ENCODE assay signal across 11 cellular contexts in the genomic region with DNA sequence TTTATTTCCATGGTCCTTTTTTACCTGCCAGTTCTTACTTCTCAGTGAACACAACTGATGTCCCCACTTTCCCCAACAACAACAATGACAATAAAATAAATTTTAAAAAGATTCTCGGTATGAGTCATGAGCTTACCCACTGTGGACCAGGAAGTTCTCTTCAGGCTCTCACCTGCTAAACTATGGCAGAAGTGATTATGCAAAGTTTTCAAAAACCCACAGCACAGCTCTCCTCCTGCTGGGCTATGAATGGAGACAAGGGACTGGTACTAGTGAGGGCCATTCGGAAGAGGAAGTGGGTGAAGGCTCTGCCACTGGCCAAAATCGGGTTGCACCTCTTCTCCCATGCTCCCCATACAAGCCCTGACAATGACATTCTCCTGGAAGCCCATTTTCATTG.
DNase-seq lines count a peak whose midpoint lies in the region; ATAC-seq and TF ChIP-seq lines count a peak whose summit lies in the region.
"Had no signal": no experiment of that assay in that cellular context is flagged by ENCODE, and none has a peak within 500 bp of the region (broad histone marks: within the 10 kb centered on the region; RNA-seq: fewer than 3 reads in every experiment).

No MANE protein-coding gene starts in this region.

- no peak overlapping the region for H3K27ac Mint-ChIP-seq in MCF 10A (ENCODE audit: low read depth, unreplicated experiment)
- H3K27ac Mint-ChIP-seq: dendritic cell treated with granulocyte-macrophage colony-stimulating factor and Interleukin-4, amounts not matched to agents 40 ng/mL and 50 ng/mL, for 4 days had no signal

- no peaks in the 10 kb centered on the region for H3K9me3 Mint-ChIP-seq in MCF 10A (ENCODE audit: unreplicated experiment)
- H3K9me3 Mint-ChIP-seq: dendritic cell treated with granulocyte-macrophage colony-stimulating factor and Interleukin-4, amounts not matched to agents 40 ng/mL and 50 ng/mL, for 4 days had no signal

- ATAC-seq in GM19351 (IDR thresholded peaks at IDR 0.05; ENCODE audit: unreplicated experiment), result peak; percentile 95
- peak; percentile 98 for ATAC-seq in HG02852 (IDR thresholded peaks at IDR 0.05; ENCODE audit: unreplicated experiment)
- ATAC-seq in HG03571 (IDR thresholded peaks at IDR 0.05; ENCODE audit: unreplicated experiment), result peak; percentile 95
- no peak for ATAC-seq in omental fat pad (ENCODE audit: low FRiP score)

- POLR2A ChIA-PET in MCF 10A (lab: Yijun Ruan, JAX), result interaction anchor here (0.6 kb wide), 1 partner anchor 51 kb away, joined by 3 read pairs; no protein-coding TSS in a partner anchor

- CTCF ChIA-PET in MCF 10A (lab: Yijun Ruan, JAX), result interaction anchor here (0.6 kb wide), 1 partner anchor 254 kb away, joined by 3 read pairs; no protein-coding TSS in a partner anchor

- peaks cover 26% of the 10 kb centered on the region for H3K27me3 Mint-ChIP-seq in MCF 10A (ENCODE audit: insufficient read depth, unreplicated experiment)
- H3K27me3 Mint-ChIP-seq: dendritic cell treated with granulocyte-macrophage colony-stimulating factor and Interleukin-4, amounts not matched to agents 40 ng/mL and 50 ng/mL, for 4 days had no signal

- DNase-seq in GM12865 (ENCODE audit: low read depth) (peak; percentile 84), MCF 10A (ENCODE audit: unreplicated experiment) (no peak), HAP-1 (ENCODE audit: low spot score in 2 of 2) (no peak), omental fat pad (ENCODE audit: low spot score) (no peak), colonic mucosa (no peak)
- DNase-seq: activated gamma-delta T cell, KBM-7 had no signal

- H3K27me3 ChIP-seq in HAP-1 (ENCODE audit: low read depth) (peaks cover 5% of the 10 kb centered on the region; the same call in 1 of the 2 replicates), colonic mucosa (no peaks in the 10 kb centered on the region)

- no peaks in the 10 kb centered on the region for H3K4me1 Mint-ChIP-seq in MCF 10A (ENCODE audit: insufficient read depth, unreplicated experiment)

- no peaks in the 10 kb centered on the region for H3K36me3 Mint-ChIP-seq in MCF 10A (ENCODE audit: insufficient read depth, unreplicated experiment)

- TF ChIP-seq CTCF in GM12865 (IDR thresholded peaks at IDR 0.05; ENCODE audit: insufficient read depth, low read depth, low read length, missing control alignments) (no peak), MCF 10A (IDR thresholded peaks at IDR 0.05; ENCODE audit: unreplicated experiment) (no peak), omental fat pad (IDR thresholded peaks at IDR 0.05) (no peak), colonic mucosa (IDR thresholded peaks at IDR 0.05) (no peak)

- H3K4me3 ChIP-seq in GM12865 (ENCODE audit: low read depth, low read length) (no peak overlapping the region), HAP-1 (no peak overlapping the region), colonic mucosa (no peak overlapping the region)

- H3K4me1 ChIP-seq in HAP-1, result no peaks in the 10 kb centered on the region
- H3K4me1 ChIP-seq in colonic mucosa, result no peaks in the 10 kb centered on the region

- intact Hi-C loops in MCF 10A (cut with micrococcal nuclease) (no loop called here), colonic mucosa (cut with DNase I) (no loop called here)

- no peak overlapping the region for H3K4me3 Mint-ChIP-seq in MCF 10A (ENCODE audit: unreplicated experiment)
- H3K4me3 Mint-ChIP-seq: dendritic cell treated with granulocyte-macrophage colony-stimulating factor and Interleukin-4, amounts not matched to agents 40 ng/mL and 50 ng/mL, for 4 days had no signal

- H3K9me3 ChIP-seq in HAP-1 (no peaks in the 10 kb centered on the region), colonic mucosa (no peaks in the 10 kb centered on the region)

- in situ Hi-C loops in HAP-1 (cut with MboI; ENCODE audit: low sequenced_read_pairs), result no loop called here

- BruUV-seq in MCF 10A (replicated peaks; lab: Mats Ljungman, UMichigan), result no TSS peak

- H3K36me3 ChIP-seq in HAP-1 (replicated peaks) (no peaks in the 10 kb centered on the region), colonic mucosa (no peaks in the 10 kb centered on the region)

- no peak overlapping the region for H3K9ac ChIP-seq in colonic mucosa (ENCODE audit: low read depth in 2 of 2, low read length in 2 of 2)

- H3K27ac ChIP-seq in colonic mucosa, result no peak overlapping the region
